In the genomic region with DNA sequence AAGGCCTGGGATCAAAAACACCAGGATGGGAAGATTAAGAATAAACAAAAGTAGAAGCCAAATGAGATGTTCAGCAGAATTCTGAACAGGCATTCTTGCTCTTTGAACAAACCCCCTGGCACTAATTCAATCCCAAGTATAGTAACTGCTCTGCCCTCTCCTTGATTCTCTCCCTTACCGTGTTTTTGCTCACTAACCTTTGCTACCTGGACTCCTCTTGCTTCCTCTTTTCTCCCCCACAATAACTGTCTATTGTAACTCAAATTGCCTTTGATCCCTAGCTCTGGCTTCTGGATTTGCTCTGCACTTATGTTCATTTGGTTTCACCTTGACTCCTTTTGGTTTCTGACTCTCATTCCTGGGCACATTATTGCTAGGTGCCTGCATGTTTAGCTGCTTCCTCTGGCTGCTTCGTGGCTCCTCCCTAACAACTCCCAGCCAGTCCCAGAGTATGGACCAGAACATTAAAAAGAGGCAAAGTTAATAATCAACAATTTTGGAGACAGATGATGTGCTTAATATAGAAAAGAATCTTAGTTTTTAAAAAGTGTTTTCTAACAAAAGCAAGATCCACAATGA, we compare ENCODE assay signal across 29 cellular contexts.
"Had no signal": no experiment of that assay in that cellular context is flagged by ENCODE, and none has a peak within 500 bp of the region (broad histone marks: within the 10 kb centered on the region; RNA-seq: fewer than 3 reads in every experiment).

No MANE protein-coding gene starts in this region.

- H3K27me3 Mint-ChIP-seq: activated CD4-positive, alpha-beta T cell treated with anti-CD3 and anti-CD28 coated beads, Interleukin-2, amount 10 ng/mL, durations not matched to agents 7 days and 5 days; activated naive CD4-positive, alpha-beta T cell treated with anti-CD3 and anti-CD28 coated beads, Interleukin-2, amount 10 ng/mL, durations not matched to agents 7 days and 5 days; activated T-cell treated with anti-CD3 and anti-CD28 coated beads, Interleukin-2, amount 50 U/mL, for 24 hours; brain; stimulated activated naive CD8-positive, alpha-beta T cell treated with anti-CD3 and anti-CD28 coated beads, Interleukin-15, Interleukin-2, amounts not matched to agents 100 ng/mL and 50 ng/mL, for 24 hours had no signal

- H3K4me1 ChIP-seq: ascending aorta, colonic mucosa, left ventricle myocardium inferior, upper lobe of left lung, vagina had no signal

- H3K4me1 Mint-ChIP-seq: activated CD4-positive, alpha-beta memory T cell treated with anti-CD3 and anti-CD28 coated beads, Interleukin-2, amount 10 ng/mL, durations not matched to agents 7 days and 5 days; activated CD4-positive, alpha-beta T cell treated with anti-CD3 and anti-CD28 coated beads, Interleukin-2, amount 10 ng/mL, durations not matched to agents 7 days and 5 days; activated naive CD4-positive, alpha-beta T cell treated with anti-CD3 and anti-CD28 coated beads, Interleukin-2, amount 10 ng/mL, durations not matched to agents 7 days and 5 days; brain; stimulated activated effector memory CD8-positive, alpha-beta T cell treated with anti-CD3 and anti-CD28 coated beads, Interleukin-12 subunit alpha, Interleukin-12 subunit beta, amount 100 ng/mL, for 72 hours had no signal

- H3K9me3 ChIP-seq: ascending aorta, colonic mucosa, neutrophil, thoracic aorta, upper lobe of left lung, vagina had no signal

- H3K27me3 ChIP-seq: ascending aorta, cardiac muscle cell, colonic mucosa, dorsolateral prefrontal cortex, neutrophil, upper lobe of left lung, vagina had no signal

- H3K36me3 Mint-ChIP-seq: activated naive CD4-positive, alpha-beta T cell treated with anti-CD3 and anti-CD28 coated beads, Interleukin-2, amount 10 ng/mL, durations not matched to agents 7 days and 5 days; brain; stimulated activated effector memory CD8-positive, alpha-beta T cell treated with anti-CD3 and anti-CD28 coated beads, Interleukin-12 subunit alpha, Interleukin-12 subunit beta, amount 100 ng/mL, for 72 hours had no signal

- H3K9me3 Mint-ChIP-seq: activated CD4-positive, alpha-beta memory T cell treated with anti-CD3 and anti-CD28 coated beads, Interleukin-2, amount 10 ng/mL, durations not matched to agents 7 days and 5 days; activated CD4-positive, alpha-beta T cell treated with anti-CD3 and anti-CD28 coated beads, Interleukin-2, amount 10 ng/mL, durations not matched to agents 7 days and 5 days; activated naive CD4-positive, alpha-beta T cell treated with anti-CD3 and anti-CD28 coated beads, Interleukin-2, amount 10 ng/mL, durations not matched to agents 7 days and 5 days; activated naive CD8-positive, alpha-beta T cell treated with anti-CD3 and anti-CD28 coated beads, Interleukin-2, amount 10 ng/mL, durations not matched to agents 7 days and 5 days; activated T-cell treated with anti-CD3 and anti-CD28 coated beads, Interleukin-2, amount 50 U/mL, for 24 hours; stimulated activated effector memory CD8-positive, alpha-beta T cell treated with anti-CD3 and anti-CD28 coated beads, Interleukin-12 subunit alpha, Interleukin-12 subunit beta, amount 100 ng/mL, for 72 hours; stimulated activated naive CD8-positive, alpha-beta T cell treated with anti-CD3 and anti-CD28 coated beads, Interleukin-15, Interleukin-2, amounts not matched to agents 100 ng/mL and 50 ng/mL, for 24 hours had no signal

- H3K4me3 ChIP-seq: ascending aorta, cardiac muscle cell, colonic mucosa, dorsolateral prefrontal cortex, left ventricle myocardium inferior, lung, skin epidermis, thoracic aorta, upper lobe of left lung, vagina had no signal

- H3K4me3 Mint-ChIP-seq: activated CD4-positive, alpha-beta memory T cell treated with anti-CD3 and anti-CD28 coated beads, Interleukin-2, amount 10 ng/mL, durations not matched to agents 7 days and 5 days; activated CD4-positive, alpha-beta T cell treated with anti-CD3 and anti-CD28 coated beads, Interleukin-2, amount 10 ng/mL, durations not matched to agents 7 days and 5 days; activated naive CD4-positive, alpha-beta T cell treated with anti-CD3 and anti-CD28 coated beads, Interleukin-2, amount 10 ng/mL, durations not matched to agents 7 days and 5 days; activated naive CD8-positive, alpha-beta T cell treated with anti-CD3 and anti-CD28 coated beads, Interleukin-2, amount 10 ng/mL, durations not matched to agents 7 days and 5 days; activated T-cell treated with anti-CD3 and anti-CD28 coated beads, Interleukin-2, amount 50 U/mL, for 24 hours; brain; nephron; stimulated activated effector memory CD8-positive, alpha-beta T cell treated with anti-CD3 and anti-CD28 coated beads, Interleukin-12 subunit alpha, Interleukin-12 subunit beta, amount 100 ng/mL, for 72 hours; stimulated activated naive CD8-positive, alpha-beta T cell treated with anti-CD3 and anti-CD28 coated beads, Interleukin-15, Interleukin-2, amounts not matched to agents 100 ng/mL and 50 ng/mL, for 24 hours had no signal

- H3K27ac Mint-ChIP-seq: activated CD4-positive, alpha-beta memory T cell treated with anti-CD3 and anti-CD28 coated beads, Interleukin-2, amount 10 ng/mL, durations not matched to agents 7 days and 5 days; activated CD4-positive, alpha-beta T cell treated with anti-CD3 and anti-CD28 coated beads, Interleukin-2, amount 10 ng/mL, durations not matched to agents 7 days and 5 days; activated naive CD4-positive, alpha-beta T cell treated with anti-CD3 and anti-CD28 coated beads, Interleukin-2, amount 10 ng/mL, durations not matched to agents 7 days and 5 days; activated naive CD8-positive, alpha-beta T cell treated with anti-CD3 and anti-CD28 coated beads, Interleukin-2, amount 10 ng/mL, durations not matched to agents 7 days and 5 days; activated T-cell treated with anti-CD3 and anti-CD28 coated beads, Interleukin-2, amount 50 U/mL, for 24 hours; brain; stimulated activated effector memory CD8-positive, alpha-beta T cell treated with anti-CD3 and anti-CD28 coated beads, Interleukin-12 subunit alpha, Interleukin-12 subunit beta, amount 100 ng/mL, for 72 hours; stimulated activated naive CD8-positive, alpha-beta T cell treated with anti-CD3 and anti-CD28 coated beads, Interleukin-15, Interleukin-2, amounts not matched to agents 100 ng/mL and 50 ng/mL, for 24 hours had no signal

- ATAC-seq: sciatic nerve; stimulated activated effector memory CD8-positive, alpha-beta T cell treated with anti-CD3 and anti-CD28 coated beads, Interleukin-12 subunit alpha, Interleukin-12 subunit beta, amount 100 ng/mL, for 72 hours had no signal

- H3K27ac ChIP-seq: ascending aorta, cardiac muscle cell, colonic mucosa, dorsolateral prefrontal cortex, left ventricle myocardium inferior, neutrophil, skin epidermis, thoracic aorta, upper lobe of left lung, vagina had no signal

- DNase-seq: activated CD4-positive, alpha-beta memory T cell treated with anti-CD3 and anti-CD28 coated beads, Interleukin-2, amount 10 ng/mL, durations not matched to agents 7 days and 5 days; activated CD4-positive, alpha-beta T cell treated with anti-CD3 and anti-CD28 coated beads for 1 hour; activated CD4-positive, alpha-beta T cell treated with anti-CD3 and anti-CD28 coated beads, Interleukin-2, amount 10 ng/mL, durations not matched to agents 7 days and 5 days; activated CD8-positive, alpha-beta memory T cell treated with anti-CD3 and anti-CD28 coated beads, Interleukin-2, amount 50 U/mL, for 48 hours; activated gamma-delta T cell; activated naive CD4-positive, alpha-beta T cell treated with anti-CD3 and anti-CD28 coated beads, Interleukin-2, amount 10 ng/mL, durations not matched to agents 7 days and 5 days; activated naive CD8-positive, alpha-beta T cell treated with anti-CD3 and anti-CD28 coated beads, Interleukin-2, amount 10 ng/mL, durations not matched to agents 7 days and 5 days; activated T-cell treated with anti-CD3 and anti-CD28 coated beads, Interleukin-2, amount 50 U/mL, for 24 hours; cerebellar nuclear complex; colonic mucosa; dorsolateral prefrontal cortex; effector memory CD4-positive, alpha-beta T cell; kidney glomerular epithelial cell; left ventricle myocardium inferior; stimulated activated CD4-positive, alpha-beta T cell treated with anti-CD3 and anti-CD28 coated beads, Interleukin-4, amount 100 ng/mL, for 24 hours; T1000; upper lobe of left lung had no signal

- H3K36me3 ChIP-seq: ascending aorta, cardiac muscle cell, colonic mucosa, left ventricle myocardium inferior, neutrophil, thoracic aorta, upper lobe of left lung, vagina had no signal
